In the genomic region with DNA sequence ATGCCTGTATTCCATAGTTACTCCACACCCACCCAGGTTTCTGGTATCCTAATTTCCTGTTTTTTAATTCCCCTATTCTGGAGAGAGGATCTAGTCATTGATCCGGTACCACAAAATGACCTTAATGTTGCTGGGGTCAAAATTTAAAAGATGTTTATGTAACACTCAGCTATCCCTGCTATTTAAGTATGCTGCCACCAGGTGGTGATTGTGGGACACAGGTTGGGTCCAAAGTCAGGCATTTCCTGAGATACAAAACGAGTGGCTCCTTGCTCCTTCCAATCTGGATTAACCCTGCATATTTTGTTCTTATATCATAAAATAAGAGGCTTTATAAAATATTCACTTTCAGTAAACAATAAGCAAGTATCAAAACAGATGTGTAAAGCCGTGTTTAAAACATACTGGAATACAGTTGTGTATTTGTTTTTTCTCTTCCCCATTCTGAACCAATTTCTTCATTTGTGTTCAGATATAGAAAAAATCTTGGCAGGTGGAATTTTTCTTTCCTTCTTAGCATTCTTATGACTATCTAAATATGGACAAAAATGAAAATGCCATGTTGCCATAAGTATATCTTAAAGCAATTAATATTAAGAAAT, we compare ENCODE assay signal across 8 cellular contexts. TPM values are rescaled to one million over a fixed set of nuclear protein-coding genes. Genes with fewer than 3 reads are reported as not detected.
DNase-seq lines count a peak whose midpoint lies in the region; ATAC-seq and TF ChIP-seq lines count a peak whose summit lies in the region.

No MANE protein-coding gene starts in this region.

- no peaks in the 10 kb centered on the region for H3K27me3 ChIP-seq in WERI-Rb-1 (ENCODE audit: insufficient read depth, low read depth, severe bottlenecking)

- no peak overlapping the region for H3K4me3 ChIP-seq in WERI-Rb-1 (ENCODE audit: low read depth, low read length)

- DNase-seq in NCI-H1417 (lab: John Stamatoyannopoulos, UW), result peak in 2 of 3 experiments; percentile 3 to 55
- DNase-seq in NCI-H1417 treated with DMSO at 0.1 percent for 48 hours (lab: John Stamatoyannopoulos, UW), result no peak
- peak in 47 of 76 experiments; percentile 1 to 61 (median 33) for DNase-seq in HUDEP-2 (lab: John Stamatoyannopoulos, UW; ENCODE audit: unreplicated experiment in 76 of 76)
- peak; percentile 69 for DNase-seq in WERI-Rb-1
- DNase-seq in lung microvascular endothelial cell (ENCODE audit: low read depth in 2 of 2), result peak; percentile 14 to 17
- no peak for DNase-seq in midbrain (lab: John Stamatoyannopoulos, UW)

- ATAC-seq in HG03135 (IDR thresholded peaks at IDR 0.05; ENCODE audit: unreplicated experiment), result no peak
- ATAC-seq in GM18868 (IDR thresholded peaks at IDR 0.05; ENCODE audit: unreplicated experiment), result no peak

- H3K36me3 ChIP-seq in WERI-Rb-1, result peaks cover 16% of the 10 kb centered on the region

- H3K27ac ChIP-seq in WERI-Rb-1, result no peak overlapping the region

- TF ChIP-seq CTCF in WERI-Rb-1 (IDR thresholded peaks at IDR 0.05; ENCODE audit: low read depth, low read length), result peak; percentile 62

- no peaks in the 10 kb centered on the region for H3K9me3 ChIP-seq in WERI-Rb-1 (ENCODE audit: severe bottlenecking)

RNA-seq across cellular contexts. Expression of gene HS3ST4, which starts 16.3 kb away (rescaled TPM):
- total RNA-seq in lung microvascular endothelial cell, result not detected in 2 replicates

Comparison
In these comparisons a context has a peak if more than half of its experiments do, and no peak if none do; other contexts are left out.
1. DNase-seq: peak in NCI-H1417 (2 of 3), HUDEP-2 (47 of 76), WERI-Rb-1 (single experiment) and lung microvascular endothelial cell (2 of 2); none in NCI-H1417 treated with DMSO at 0.1 percent for 48 hours (single experiment) and midbrain (single experiment).